Comparison of ENCODE assay signal across 8 cellular contexts in genomic region chr10:72334196-72334831, GRCh38.
A peak's percentile ranks its signal among the peaks of the same experiment; 100 is the strongest.
DNase-seq lines count a peak whose midpoint lies in the region; ATAC-seq and TF ChIP-seq lines count a peak whose summit lies in the region.

No MANE protein-coding gene starts in this region.

- H3K4me2 ChIP-seq in SU-DHL-6 (ENCODE audit: low read depth, low read length, poor library complexity, severe bottlenecking), result peak overlapping the region; percentile 45

- H2AFZ ChIP-seq in SU-DHL-6 (ENCODE audit: low read depth, low read length, severe bottlenecking), result no peak overlapping the region

- H3K9me2 ChIP-seq in SU-DHL-6 (replicated peaks; ENCODE audit: insufficient read depth, low read length), result no peaks in the 10 kb centered on the region

- peak overlapping the region; percentile 44 for H3K9ac ChIP-seq in SU-DHL-6 (ENCODE audit: low read length)

- no peaks in the 10 kb centered on the region for H4K20me1 ChIP-seq in SU-DHL-6 (ENCODE audit: low read depth, low read length)

- TF ChIP-seq CTCF in SU-DHL-6 (IDR thresholded peaks at IDR 0.05; ENCODE audit: insufficient read depth, low read length, poor library complexity, severe bottlenecking) (peak; percentile 64), GM13976 (IDR thresholded peaks at IDR 0.05; ENCODE audit: borderline replicate concordance, control extremely low read depth, extremely low read depth, insufficient read depth, missing control alignments) (no peak)

- H3F3A ChIP-seq in SU-DHL-6 (ENCODE audit: insufficient read depth), result peaks cover 34% of the 10 kb centered on the region

- no peaks in the 10 kb centered on the region for H3K27me3 ChIP-seq in SU-DHL-6 (ENCODE audit: low read length)

- H3K27ac ChIP-seq in SU-DHL-6 (ENCODE audit: low read depth, low read length), result peak overlapping the region; percentile 92

- DNase-seq in COR-L47 (lab: John Stamatoyannopoulos, UW), result peak; percentile 77
- DNase-seq in KBM-7, result peak; percentile 76
- DNase-seq in fibroblast of the conjunctiva (ENCODE audit: low read depth), result peak; percentile 70
- DNase-seq in posterior cingulate gyrus, result peak in 9 of 10 donors; percentile 57 to 97 (median 83)
- no peak for DNase-seq in D341Med (ENCODE audit: low spot score)
- DNase-seq in GM13976 (ENCODE audit: low spot score), result no peak

- intact Hi-C loops in posterior cingulate gyrus (cut with DNase I), result loop anchor here (5.0 to 10.0 kb wide), 2 partner anchors 77 to 370 kb away; partner anchors contain the start of gene CHST3

- H3K4me3 ChIP-seq in SU-DHL-6 (ENCODE audit: insufficient read depth, low read length, poor library complexity, severe bottlenecking), result no peak overlapping the region

- H3K36me3 ChIP-seq in SU-DHL-6 (ENCODE audit: low read length), result no peaks in the 10 kb centered on the region; the same call in 1 of the 2 replicates

- no peak for ATAC-seq in HG02852 (IDR thresholded peaks at IDR 0.05; ENCODE audit: unreplicated experiment)

- no peaks in the 10 kb centered on the region for H3K9me3 ChIP-seq in SU-DHL-6 (ENCODE audit: insufficient read depth, low read length)

- in situ Hi-C loops in KBM-7 (cut with MboI; ENCODE audit: low pct_unique_long_range_greater_than_20kb, low sequenced_read_pairs) (loop anchor here (25.0 kb wide), 3 partner anchors 197 to 997 kb away; no protein-coding TSS in a partner anchor), GM13976 (cut with MboI; ENCODE audit: low sequenced_read_pairs, unreplicated experiment) (loop anchor here (10.0 kb wide), 4 partner anchors 60 to 280 kb away; partner anchors contain the start of gene DDIT4)

- no peaks in the 10 kb centered on the region for H3K79me2 ChIP-seq in SU-DHL-6 (ENCODE audit: insufficient read depth, low read length)

Comparison
In these comparisons a context has a peak if more than half of its experiments do, and no peak if none do; other contexts are left out.
1. DNase-seq: peak in COR-L47 (single experiment), KBM-7 (single experiment), fibroblast of the conjunctiva (single experiment) and posterior cingulate gyrus (9 of 10); none in D341Med (single experiment) and GM13976 (single experiment).